ENCODE assay signal across 1 cellular context in genomic region chr19:34226036-34226435, GRCh38.
A peak's percentile ranks its signal among the peaks of the same experiment; 100 is the strongest.
TF ChIP-seq lines count a peak whose summit lies in the region.

No MANE protein-coding gene starts in this region.

TF ChIP-seq in IMR-90, 13 proteins besides CTCF, POLR2A, EP300 and RAD21 (continued from another document):
- TF ChIP-seq, protein P1, sequence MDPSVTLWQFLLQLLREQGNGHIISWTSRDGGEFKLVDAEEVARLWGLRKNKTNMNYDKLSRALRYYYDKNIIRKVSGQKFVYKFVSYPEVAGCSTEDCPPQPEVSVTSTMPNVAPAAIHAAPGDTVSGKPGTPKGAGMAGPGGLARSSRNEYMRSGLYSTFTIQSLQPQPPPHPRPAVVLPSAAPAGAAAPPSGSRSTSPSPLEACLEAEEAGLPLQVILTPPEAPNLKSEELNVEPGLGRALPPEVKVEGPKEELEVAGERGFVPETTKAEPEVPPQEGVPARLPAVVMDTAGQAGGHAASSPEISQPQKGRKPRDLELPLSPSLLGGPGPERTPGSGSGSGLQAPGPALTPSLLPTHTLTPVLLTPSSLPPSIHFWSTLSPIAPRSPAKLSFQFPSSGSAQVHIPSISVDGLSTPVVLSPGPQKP (IDR thresholded peaks at IDR 0.05; ENCODE audit: borderline replicate concordance, low read depth, low read length), result no peak
- TF ChIP-seq, protein P2, sequence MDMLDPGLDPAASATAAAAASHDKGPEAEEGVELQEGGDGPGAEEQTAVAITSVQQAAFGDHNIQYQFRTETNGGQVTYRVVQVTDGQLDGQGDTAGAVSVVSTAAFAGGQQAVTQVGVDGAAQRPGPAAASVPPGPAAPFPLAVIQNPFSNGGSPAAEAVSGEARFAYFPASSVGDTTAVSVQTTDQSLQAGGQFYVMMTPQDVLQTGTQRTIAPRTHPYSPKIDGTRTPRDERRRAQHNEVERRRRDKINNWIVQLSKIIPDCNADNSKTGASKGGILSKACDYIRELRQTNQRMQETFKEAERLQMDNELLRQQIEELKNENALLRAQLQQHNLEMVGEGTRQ (IDR thresholded peaks at IDR 0.05; ENCODE audit: low read depth, low read length), result no peak
- no peak for TF ChIP-seq CHD1 (IDR thresholded peaks at IDR 0.05; ENCODE audit: low read depth, low read length)
- no peak for TF ChIP-seq BHLHE40 (IDR thresholded peaks at IDR 0.05; ENCODE audit: low read depth, low read length)
- TF ChIP-seq CEBPB (IDR thresholded peaks at IDR 0.05; ENCODE audit: low read depth, low read length), result no peak
- TF ChIP-seq MAZ (IDR thresholded peaks at IDR 0.05; ENCODE audit: borderline replicate concordance, low read depth, low read length), result no peak
- TF ChIP-seq RCOR1 (IDR thresholded peaks at IDR 0.05; ENCODE audit: insufficient replicate concordance, low read length), result no peak
- no peak for TF ChIP-seq MXI1 (IDR thresholded peaks at IDR 0.05; ENCODE audit: borderline replicate concordance, low read depth, low read length)
- no peak for TF ChIP-seq SMC3 (IDR thresholded peaks at IDR 0.05; ENCODE audit: low read depth, low read length)
- peak; percentile 92 for TF ChIP-seq NFE2L2 (IDR thresholded peaks at IDR 0.05; ENCODE audit: low read depth, low read length)
- TF ChIP-seq RFX5 (IDR thresholded peaks at IDR 0.05; ENCODE audit: low read depth, low read length), result no peak
TF ChIP-seq in IMR-90: peak in this region for 2.
